Comparison of ENCODE assay signal across 1 cellular context in genomic region chrX:16023790-16024734, GRCh38.
TF ChIP-seq lines count a peak whose summit lies in the region.

No MANE protein-coding gene starts in this region.

TF ChIP-seq in GM12878, 131 proteins besides CTCF, POLR2A, EP300 and RAD21 (continued from another document and continues in another):
- TF ChIP-seq, protein P1, sequence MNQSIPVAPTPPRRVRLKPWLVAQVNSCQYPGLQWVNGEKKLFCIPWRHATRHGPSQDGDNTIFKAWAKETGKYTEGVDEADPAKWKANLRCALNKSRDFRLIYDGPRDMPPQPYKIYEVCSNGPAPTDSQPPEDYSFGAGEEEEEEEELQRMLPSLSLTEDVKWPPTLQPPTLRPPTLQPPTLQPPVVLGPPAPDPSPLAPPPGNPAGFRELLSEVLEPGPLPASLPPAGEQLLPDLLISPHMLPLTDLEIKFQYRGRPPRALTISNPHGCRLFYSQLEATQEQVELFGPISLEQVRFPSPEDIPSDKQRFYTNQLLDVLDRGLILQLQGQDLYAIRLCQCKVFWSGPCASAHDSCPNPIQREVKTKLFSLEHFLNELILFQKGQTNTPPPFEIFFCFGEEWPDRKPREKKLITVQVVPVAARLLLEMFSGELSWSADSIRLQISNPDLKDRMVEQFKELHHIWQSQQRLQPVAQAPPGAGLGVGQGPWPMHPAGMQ (IDR thresholded peaks at IDR 0.05; ENCODE audit: borderline replicate concordance), result no peak
- TF ChIP-seq BACH1 (IDR thresholded peaks at IDR 0.05; ENCODE audit: borderline replicate concordance) (peak; percentile 99), SPI1 (IDR thresholded peaks at IDR 0.05; ENCODE audit: borderline replicate concordance, insufficient read depth, low read depth, low read length) (peak; percentile 67; the same call in 1 of the 2 replicates), MYB (IDR thresholded peaks at IDR 0.05; ENCODE audit: borderline replicate concordance, low read depth, low read length) (0 out of 2 replicates have a peak, but pooled peaks have one; percentile 32), JUNB (IDR thresholded peaks at IDR 0.05) (peak; percentile 92), BHLHE40 (IDR thresholded peaks at IDR 0.05; ENCODE audit: borderline replicate concordance in 1 of 2, low read depth in 2 of 2, low read length in 1 of 2) (peak; percentile 85 to 87), MTA2 (IDR thresholded peaks at IDR 0.05; ENCODE audit: low read depth) (peak; percentile 99), SMAD1 (IDR thresholded peaks at IDR 0.05; ENCODE audit: low read depth, partially characterized antibody) (no peak), CREM (IDR thresholded peaks at IDR 0.05; ENCODE audit: low read depth) (peak; percentile 70; the same call in 1 of the 2 replicates), IRF4 (IDR thresholded peaks at IDR 0.05; ENCODE audit: low read depth, low read length) (peak; percentile 90), TCF3 (IDR thresholded peaks at IDR 0.05; ENCODE audit: borderline replicate concordance, insufficient read depth, low read depth, low read length) (no peak), CHD1 (IDR thresholded peaks at IDR 0.05; ENCODE audit: low read depth, low read length) (no peak), STAT3 (IDR thresholded peaks at IDR 0.05; ENCODE audit: low read depth, low read length) (no peak), SKIL (IDR thresholded peaks at IDR 0.05; ENCODE audit: low read depth, poor library complexity, severe bottlenecking) (peak; percentile 96), STAT1 (conservative IDR thresholded peaks at IDR 0.05) (no peak), MLLT1 (IDR thresholded peaks at IDR 0.05) (peak; percentile 69; the same call in 1 of the 2 replicates), CEBPB (IDR thresholded peaks at IDR 0.05; ENCODE audit: borderline replicate concordance in 1 of 2, low read depth in 2 of 2, low read length in 2 of 2) (no peak), RUNX3 (IDR thresholded peaks at IDR 0.05; ENCODE audit: low read length) (peak; percentile 90), MEF2B (IDR thresholded peaks at IDR 0.05; ENCODE audit: partially characterized antibody, poor library complexity, severe bottlenecking) (peak; percentile 74), NFXL1 (IDR thresholded peaks at IDR 0.05; ENCODE audit: borderline replicate concordance) (no peak), ZNF687 (IDR thresholded peaks at IDR 0.05) (no peak), RFX5 (IDR thresholded peaks at IDR 0.05; ENCODE audit: low read depth, low read length) (no peak), TCF7 (IDR thresholded peaks at IDR 0.05; ENCODE audit: borderline replicate concordance) (peak; percentile 81), TCF12 (IDR thresholded peaks at IDR 0.05; ENCODE audit: low read depth, low read length) (0 out of 2 replicates have a peak, but pooled peaks have one; percentile 27), KLF5 (IDR thresholded peaks at IDR 0.05; ENCODE audit: partially characterized antibody) (no peak), SP1 (IDR thresholded peaks at IDR 0.05; ENCODE audit: low read depth, low read length) (no peak), ZBTB11 (CRISPR knock-in tag; IDR thresholded peaks at IDR 0.05) (no peak), RAD51 (IDR thresholded peaks at IDR 0.05) (peak; percentile 20; the same call in 1 of the 2 replicates), FOXK2 (IDR thresholded peaks at IDR 0.05) (no peak), NRF1 (conservative IDR thresholded peaks at IDR 0.05; ENCODE audit: low read depth, low read length) (no peak), PAX8 (IDR thresholded peaks at IDR 0.05) (no peak), ZBED1 (IDR thresholded peaks at IDR 0.05; ENCODE audit: borderline replicate concordance) (peak; percentile 45; the same call in 1 of the 2 replicates), CBX5 (IDR thresholded peaks at IDR 0.05; ENCODE audit: low read depth) (0 out of 2 replicates have a peak, but pooled peaks have one; percentile 42), ELK1 (IDR thresholded peaks at IDR 0.05; ENCODE audit: low read depth, low read length) (no peak), ZSCAN29 (IDR thresholded peaks at IDR 0.05) (0 out of 2 replicates have a peak, but pooled peaks have one; percentile 19), FOXM1 (IDR thresholded peaks at IDR 0.05; ENCODE audit: low read depth, low read length) (peak; percentile 68; the same call in 1 of the 2 replicates), ZNF24 (IDR thresholded peaks at IDR 0.05) (peak; percentile 64; the same call in 1 of the 2 replicates)
- TF ChIP-seq, protein P2, sequence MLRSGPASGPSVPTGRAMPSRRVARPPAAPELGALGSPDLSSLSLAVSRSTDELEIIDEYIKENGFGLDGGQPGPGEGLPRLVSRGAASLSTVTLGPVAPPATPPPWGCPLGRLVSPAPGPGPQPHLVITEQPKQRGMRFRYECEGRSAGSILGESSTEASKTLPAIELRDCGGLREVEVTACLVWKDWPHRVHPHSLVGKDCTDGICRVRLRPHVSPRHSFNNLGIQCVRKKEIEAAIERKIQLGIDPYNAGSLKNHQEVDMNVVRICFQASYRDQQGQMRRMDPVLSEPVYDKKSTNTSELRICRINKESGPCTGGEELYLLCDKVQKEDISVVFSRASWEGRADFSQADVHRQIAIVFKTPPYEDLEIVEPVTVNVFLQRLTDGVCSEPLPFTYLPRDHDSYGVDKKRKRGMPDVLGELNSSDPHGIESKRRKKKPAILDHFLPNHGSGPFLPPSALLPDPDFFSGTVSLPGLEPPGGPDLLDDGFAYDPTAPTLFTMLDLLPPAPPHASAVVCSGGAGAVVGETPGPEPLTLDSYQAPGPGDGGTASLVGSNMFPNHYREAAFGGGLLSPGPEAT (IDR thresholded peaks at IDR 0.05; ENCODE audit: low read depth), result peak; percentile 85
- TF ChIP-seq, protein P3, sequence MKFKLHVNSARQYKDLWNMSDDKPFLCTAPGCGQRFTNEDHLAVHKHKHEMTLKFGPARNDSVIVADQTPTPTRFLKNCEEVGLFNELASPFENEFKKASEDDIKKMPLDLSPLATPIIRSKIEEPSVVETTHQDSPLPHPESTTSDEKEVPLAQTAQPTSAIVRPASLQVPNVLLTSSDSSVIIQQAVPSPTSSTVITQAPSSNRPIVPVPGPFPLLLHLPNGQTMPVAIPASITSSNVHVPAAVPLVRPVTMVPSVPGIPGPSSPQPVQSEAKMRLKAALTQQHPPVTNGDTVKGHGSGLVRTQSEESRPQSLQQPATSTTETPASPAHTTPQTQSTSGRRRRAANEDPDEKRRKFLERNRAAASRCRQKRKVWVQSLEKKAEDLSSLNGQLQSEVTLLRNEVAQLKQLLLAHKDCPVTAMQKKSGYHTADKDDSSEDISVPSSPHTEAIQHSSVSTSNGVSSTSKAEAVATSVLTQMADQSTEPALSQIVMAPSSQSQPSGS (IDR thresholded peaks at IDR 0.05; ENCODE audit: low read length), result peak; percentile 69
- TF ChIP-seq, protein P4, sequence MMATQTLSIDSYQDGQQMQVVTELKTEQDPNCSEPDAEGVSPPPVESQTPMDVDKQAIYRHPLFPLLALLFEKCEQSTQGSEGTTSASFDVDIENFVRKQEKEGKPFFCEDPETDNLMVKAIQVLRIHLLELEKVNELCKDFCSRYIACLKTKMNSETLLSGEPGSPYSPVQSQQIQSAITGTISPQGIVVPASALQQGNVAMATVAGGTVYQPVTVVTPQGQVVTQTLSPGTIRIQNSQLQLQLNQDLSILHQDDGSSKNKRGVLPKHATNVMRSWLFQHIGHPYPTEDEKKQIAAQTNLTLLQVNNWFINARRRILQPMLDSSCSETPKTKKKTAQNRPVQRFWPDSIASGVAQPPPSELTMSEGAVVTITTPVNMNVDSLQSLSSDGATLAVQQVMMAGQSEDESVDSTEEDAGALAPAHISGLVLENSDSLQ (IDR thresholded peaks at IDR 0.05), result peak; percentile 43; the same call in 1 of the 2 replicates
- TF ChIP-seq, protein P5, sequence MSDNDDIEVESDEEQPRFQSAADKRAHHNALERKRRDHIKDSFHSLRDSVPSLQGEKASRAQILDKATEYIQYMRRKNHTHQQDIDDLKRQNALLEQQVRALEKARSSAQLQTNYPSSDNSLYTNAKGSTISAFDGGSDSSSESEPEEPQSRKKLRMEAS (IDR thresholded peaks at IDR 0.05; ENCODE audit: low read depth, low read length), result no peak
